In the genomic region with DNA sequence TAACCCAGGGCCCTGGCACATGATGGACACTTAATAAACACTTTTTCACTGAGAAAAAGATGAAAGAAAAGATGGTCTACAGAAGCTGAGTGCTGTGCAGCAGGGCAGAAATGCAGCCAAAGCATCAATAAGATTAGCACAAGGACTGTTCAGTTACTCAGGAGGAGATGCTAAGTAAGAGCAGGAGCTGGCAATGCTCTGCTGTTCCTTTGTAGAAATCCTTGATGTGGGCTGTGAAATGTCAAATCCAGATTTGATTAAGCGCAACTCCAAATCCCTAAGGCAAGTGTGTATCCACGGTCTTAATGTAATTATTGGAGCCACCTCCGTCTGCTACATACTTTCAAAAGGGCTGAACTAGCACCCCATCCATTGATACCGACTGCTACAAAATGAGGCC, we compare ENCODE assay signal across 1 cellular context.
TF ChIP-seq lines count a peak whose summit lies in the region.

No MANE protein-coding gene starts in this region.

TF ChIP-seq in GM12878, 131 proteins besides CTCF, POLR2A, EP300 and RAD21 (continued from another document):
- no peak for TF ChIP-seq ESRRA (IDR thresholded peaks at IDR 0.05; ENCODE audit: low read length)
- no peak for TF ChIP-seq CHD1 (IDR thresholded peaks at IDR 0.05; ENCODE audit: low read depth, low read length)
- no peak for TF ChIP-seq YY1 (IDR thresholded peaks at IDR 0.05; ENCODE audit: low read depth, low read length)
- no peak for TF ChIP-seq NR2C1 (IDR thresholded peaks at IDR 0.05)
- TF ChIP-seq MYB (IDR thresholded peaks at IDR 0.05; ENCODE audit: borderline replicate concordance, low read depth, low read length), result no peak
- TF ChIP-seq HCFC1 (IDR thresholded peaks at IDR 0.05; ENCODE audit: low read length), result no peak
- TF ChIP-seq EGR1 (IDR thresholded peaks at IDR 0.05; ENCODE audit: borderline replicate concordance in 1 of 2, low read depth in 2 of 2, low read length in 2 of 2), result no peak
- TF ChIP-seq, protein P1, sequence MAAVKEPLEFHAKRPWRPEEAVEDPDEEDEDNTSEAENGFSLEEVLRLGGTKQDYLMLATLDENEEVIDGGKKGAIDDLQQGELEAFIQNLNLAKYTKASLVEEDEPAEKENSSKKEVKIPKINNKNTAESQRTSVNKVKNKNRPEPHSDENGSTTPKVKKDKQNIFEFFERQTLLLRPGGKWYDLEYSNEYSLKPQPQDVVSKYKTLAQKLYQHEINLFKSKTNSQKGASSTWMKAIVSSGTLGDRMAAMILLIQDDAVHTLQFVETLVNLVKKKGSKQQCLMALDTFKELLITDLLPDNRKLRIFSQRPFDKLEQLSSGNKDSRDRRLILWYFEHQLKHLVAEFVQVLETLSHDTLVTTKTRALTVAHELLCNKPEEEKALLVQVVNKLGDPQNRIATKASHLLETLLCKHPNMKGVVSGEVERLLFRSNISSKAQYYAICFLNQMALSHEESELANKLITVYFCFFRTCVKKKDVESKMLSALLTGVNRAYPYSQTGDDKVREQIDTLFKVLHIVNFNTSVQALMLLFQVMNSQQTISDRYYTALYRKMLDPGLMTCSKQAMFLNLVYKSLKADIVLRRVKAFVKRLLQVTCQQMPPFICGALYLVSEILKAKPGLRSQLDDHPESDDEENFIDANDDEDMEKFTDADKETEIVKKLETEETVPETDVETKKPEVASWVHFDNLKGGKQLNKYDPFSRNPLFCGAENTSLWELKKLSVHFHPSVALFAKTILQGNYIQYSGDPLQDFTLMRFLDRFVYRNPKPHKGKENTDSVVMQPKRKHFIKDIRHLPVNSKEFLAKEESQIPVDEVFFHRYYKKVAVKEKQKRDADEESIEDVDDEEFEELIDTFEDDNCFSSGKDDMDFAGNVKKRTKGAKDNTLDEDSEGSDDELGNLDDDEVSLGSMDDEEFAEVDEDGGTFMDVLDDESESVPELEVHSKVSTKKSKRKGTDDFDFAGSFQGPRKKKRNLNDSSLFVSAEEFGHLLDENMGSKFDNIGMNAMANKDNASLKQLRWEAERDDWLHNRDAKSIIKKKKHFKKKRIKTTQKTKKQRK (IDR thresholded peaks at IDR 0.05; ENCODE audit: low read depth, low read length), result no peak
- TF ChIP-seq SMARCA5 (IDR thresholded peaks at IDR 0.05), result no peak
- TF ChIP-seq JUND (IDR thresholded peaks at IDR 0.05; ENCODE audit: low read depth, low read length), result no peak
- no peak for TF ChIP-seq BMI1 (IDR thresholded peaks at IDR 0.05; ENCODE audit: borderline replicate concordance)
- TF ChIP-seq ZBED1 (IDR thresholded peaks at IDR 0.05; ENCODE audit: borderline replicate concordance), result no peak
- no peak for TF ChIP-seq ZNF24 (IDR thresholded peaks at IDR 0.05)
- TF ChIP-seq SMAD5 (IDR thresholded peaks at IDR 0.05; ENCODE audit: low read depth), result no peak
